In genomic region chr12:3604750-3605638, GRCh38 we compare ENCODE assay signal across 9 cellular contexts.
DNase-seq lines count a peak whose midpoint lies in the region; ATAC-seq and TF ChIP-seq lines count a peak whose summit lies in the region.
"Had no signal": no experiment of that assay in that cellular context is flagged by ENCODE, and none has a peak within 500 bp of the region (broad histone marks: within the 10 kb centered on the region; RNA-seq: fewer than 3 reads in every experiment).

No MANE protein-coding gene starts in this region.

- H3K27ac ChIP-seq in WERI-Rb-1: peak overlapping the region; percentile 30; the same call in 1 of the 2 replicates

- H3K9me3 Mint-ChIP-seq in natural killer cell treated with Interleukin-12 subunit alpha and Interleukin-12 subunit beta and Interleukin-15 and Interleukin-18, amount 100 ng/mL, for 72 hours: no peaks in the 10 kb centered on the region
- H3K9me3 Mint-ChIP-seq in natural killer cell: no peaks in the 10 kb centered on the region
- H3K9me3 Mint-ChIP-seq in stimulated activated naive B cell treated with anti-CD40 and anti-IgM and Interleukin-4, amounts not matched to agents 10 μg/mL and 1 μg/mL and 100 μg/mL, for 72 hours: peaks cover 6 to 10% of the 10 kb centered on the region in 2 donors

- no peak overlapping the region for H3K4me3 Mint-ChIP-seq in natural killer cell treated with Interleukin-12 subunit alpha and Interleukin-12 subunit beta and Interleukin-15 and Interleukin-18, amount 100 ng/mL, for 72 hours
- H3K4me3 Mint-ChIP-seq in natural killer cell: no peak overlapping the region
- H3K4me3 Mint-ChIP-seq in stimulated activated naive B cell treated with anti-CD40 and anti-IgM and Interleukin-4, amounts not matched to agents 10 μg/mL and 1 μg/mL and 100 μg/mL, for 72 hours: no peak overlapping the region
- H3K4me3 Mint-ChIP-seq: activated naive CD4-positive, alpha-beta T cell treated with anti-CD3 and anti-CD28 coated beads for 36 hours had no signal

- no peaks in the 10 kb centered on the region for H3K36me3 ChIP-seq in WERI-Rb-1

- ATAC-seq in natural killer cell treated with Interleukin-12 subunit alpha and Interleukin-12 subunit beta and Interleukin-15 and Interleukin-18, amount 100 ng/mL, for 72 hours: peak; percentile 4 to 38
- ATAC-seq in natural killer cell (no peak), GM18502 (IDR thresholded peaks at IDR 0.05; ENCODE audit: poor library complexity, unreplicated experiment) (no peak)
- ATAC-seq in stimulated activated naive B cell treated with anti-CD40 and anti-IgM and Interleukin-4, amounts not matched to agents 10 μg/mL and 1 μg/mL and 100 μg/mL, for 72 hours (replicated peaks): no peak

- H3K36me3 Mint-ChIP-seq in natural killer cell treated with Interleukin-12 subunit alpha and Interleukin-12 subunit beta and Interleukin-15 and Interleukin-18, amount 100 ng/mL, for 72 hours: peaks cover 12% of the 10 kb centered on the region
- H3K36me3 Mint-ChIP-seq in natural killer cell: peaks cover 20% of the 10 kb centered on the region
- H3K36me3 Mint-ChIP-seq in stimulated activated naive B cell treated with anti-CD40 and anti-IgM and Interleukin-4, amounts not matched to agents 10 μg/mL and 1 μg/mL and 100 μg/mL, for 72 hours: peaks cover 19% of the 10 kb centered on the region in 2 donors

- peak; percentile 58 for DNase-seq in natural killer cell treated with Interleukin-12 subunit alpha and Interleukin-12 subunit beta and Interleukin-15 and Interleukin-18, amount 100 ng/mL, for 72 hours (ENCODE audit: low spot score)
- DNase-seq in natural killer cell: no peak
- DNase-seq in WERI-Rb-1: no peak
- peak; percentile 55 for DNase-seq in iPS-NIHi11 (ENCODE audit: low spot score)
- DNase-seq in islet precursor cell: no peak
- no peak for DNase-seq in stimulated activated naive B cell treated with anti-CD40 and anti-IgM and Interleukin-4, amounts not matched to agents 10 μg/mL and 1 μg/mL and 100 μg/mL, for 72 hours
- no peak for DNase-seq in SW 1271 (lab: John Stamatoyannopoulos, UW)
- DNase-seq: activated naive CD4-positive, alpha-beta T cell treated with anti-CD3 and anti-CD28 coated beads for 36 hours had no signal

- no peak for TF ChIP-seq CTCF in natural killer cell (IDR thresholded peaks at IDR 0.05)
- no peak for TF ChIP-seq CTCF in WERI-Rb-1 (IDR thresholded peaks at IDR 0.05; ENCODE audit: low read depth, low read length)

- peak overlapping the region; percentile 10; the same call in 1 of the 2 replicates for H3K4me3 ChIP-seq in WERI-Rb-1 (ENCODE audit: low read depth, low read length)

- H3K27me3 Mint-ChIP-seq in natural killer cell treated with Interleukin-12 subunit alpha and Interleukin-12 subunit beta and Interleukin-15 and Interleukin-18, amount 100 ng/mL, for 72 hours: peaks cover 0 to 2% of the 10 kb centered on the region in 2 donors
- peaks cover 7 to 8% of the 10 kb centered on the region in 2 donors for H3K27me3 Mint-ChIP-seq in natural killer cell (ENCODE audit: low read depth in 2 of 2)
- peaks cover 20 to 23% of the 10 kb centered on the region in 2 donors for H3K27me3 Mint-ChIP-seq in stimulated activated naive B cell treated with anti-CD40 and anti-IgM and Interleukin-4, amounts not matched to agents 10 μg/mL and 1 μg/mL and 100 μg/mL, for 72 hours

- peaks cover 5 to 23% of the 10 kb centered on the region in 2 donors for H3K4me1 Mint-ChIP-seq in natural killer cell treated with Interleukin-12 subunit alpha and Interleukin-12 subunit beta and Interleukin-15 and Interleukin-18, amount 100 ng/mL, for 72 hours (ENCODE audit: low read depth in 2 of 2)
- peaks cover 7 to 19% of the 10 kb centered on the region in 2 donors for H3K4me1 Mint-ChIP-seq in natural killer cell
- peaks cover 11 to 20% of the 10 kb centered on the region in 2 donors for H3K4me1 Mint-ChIP-seq in stimulated activated naive B cell treated with anti-CD40 and anti-IgM and Interleukin-4, amounts not matched to agents 10 μg/mL and 1 μg/mL and 100 μg/mL, for 72 hours

- H3K27ac Mint-ChIP-seq in natural killer cell treated with Interleukin-12 subunit alpha and Interleukin-12 subunit beta and Interleukin-15 and Interleukin-18, amount 100 ng/mL, for 72 hours: peak overlapping the region in 1 of 2 donors; percentile 37
- no peak overlapping the region for H3K27ac Mint-ChIP-seq in natural killer cell
- H3K27ac Mint-ChIP-seq in stimulated activated naive B cell treated with anti-CD40 and anti-IgM and Interleukin-4, amounts not matched to agents 10 μg/mL and 1 μg/mL and 100 μg/mL, for 72 hours: no peak overlapping the region
- H3K27ac Mint-ChIP-seq: activated naive CD4-positive, alpha-beta T cell treated with anti-CD3 and anti-CD28 coated beads for 36 hours had no signal

- H3K9me3 ChIP-seq in WERI-Rb-1 (ENCODE audit: severe bottlenecking): peaks cover 7% of the 10 kb centered on the region

- H3K27me3 ChIP-seq in WERI-Rb-1 (ENCODE audit: insufficient read depth, low read depth, severe bottlenecking): no peaks in the 10 kb centered on the region

- intact Hi-C loops in natural killer cell (cut with micrococcal nuclease): no loop called here

Comparison
In these comparisons a context has a peak if more than half of its experiments do, and no peak if none do; other contexts are left out.
1. ATAC-seq: peak in natural killer cell treated with Interleukin-12 subunit alpha and Interleukin-12 subunit beta and Interleukin-15 and Interleukin-18, amount 100 ng/mL, for 72 hours (2 of 2); none in natural killer cell (0 of 3), GM18502 (single experiment) and stimulated activated naive B cell treated with anti-CD40 and anti-IgM and Interleukin-4, amounts not matched to agents 10 μg/mL and 1 μg/mL and 100 μg/mL, for 72 hours (0 of 2).
2. DNase-seq: peak in natural killer cell treated with Interleukin-12 subunit alpha and Interleukin-12 subunit beta and Interleukin-15 and Interleukin-18, amount 100 ng/mL, for 72 hours (single experiment) and iPS-NIHi11 (single experiment); none in natural killer cell (single experiment), WERI-Rb-1 (single experiment), islet precursor cell (single experiment), stimulated activated naive B cell treated with anti-CD40 and anti-IgM and Interleukin-4, amounts not matched to agents 10 μg/mL and 1 μg/mL and 100 μg/mL, for 72 hours (single experiment) and SW 1271 (0 of 2).